In the genomic region with DNA sequence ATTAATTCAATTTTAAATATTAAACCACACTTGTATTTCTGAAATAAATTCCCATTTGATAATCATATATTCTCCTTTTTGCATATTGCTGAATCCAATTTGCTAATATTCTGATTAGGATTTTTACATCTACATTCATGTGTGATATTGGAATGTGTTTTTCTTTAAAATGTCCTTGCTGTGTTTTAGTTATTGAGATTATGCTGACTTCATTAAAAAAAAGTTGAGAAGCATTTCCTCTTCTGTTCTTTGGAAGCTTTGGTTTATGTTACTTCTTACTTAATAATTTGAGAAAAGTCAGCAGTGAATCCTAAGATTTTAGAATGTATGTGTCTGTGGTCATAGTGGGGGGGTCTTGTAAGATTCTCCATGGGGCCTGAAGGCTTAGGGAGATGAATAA, we compare ENCODE assay signal across 14 cellular contexts.
"Had no signal": no experiment of that assay in that cellular context is flagged by ENCODE, and none has a peak within 500 bp of the region (broad histone marks: within the 10 kb centered on the region; RNA-seq: fewer than 3 reads in every experiment).

No MANE protein-coding gene starts in this region.

- ATAC-seq: effector memory CD8-positive, alpha-beta T cell had no signal

- H3K27ac Mint-ChIP-seq: naive thymus-derived CD4-positive, alpha-beta T cell; type B pancreatic cell had no signal

- DNase-seq: effector memory CD8-positive, alpha-beta T cell; mammary epithelial cell; naive thymus-derived CD4-positive, alpha-beta T cell; posterior cingulate gyrus; sigmoid colon; stimulated activated CD4-positive, alpha-beta T cell treated with anti-CD3 and anti-CD28 coated beads, Interleukin-12 subunit alpha, Interleukin-12 subunit beta, amount 100 ng/mL, for 4 hours; stimulated activated naive CD4-positive, alpha-beta T cell treated with Interleukin-2 at 50 U/mL for 16 hours; thyroid gland; uterus had no signal

- H3K27me3 Mint-ChIP-seq: type B pancreatic cell had no signal

- H3K4me3 Mint-ChIP-seq: effector memory CD8-positive, alpha-beta T cell; naive thymus-derived CD4-positive, alpha-beta T cell; type B pancreatic cell had no signal

- H3K36me3 Mint-ChIP-seq: naive thymus-derived CD4-positive, alpha-beta T cell; type B pancreatic cell had no signal

- H3K27ac ChIP-seq: epithelial cell of prostate, esophagus muscularis mucosa, sigmoid colon, skin epidermis, suprapubic skin, thyroid gland, uterus had no signal

- H3K36me3 ChIP-seq: esophagus muscularis mucosa, sigmoid colon, suprapubic skin, thyroid gland, uterus had no signal

- H3K4me1 ChIP-seq: esophagus muscularis mucosa, sigmoid colon, suprapubic skin, thyroid gland, uterus had no signal

- H3K9me3 ChIP-seq: esophagus muscularis mucosa, sigmoid colon, suprapubic skin, thyroid gland, uterus had no signal

- H3K4me3 ChIP-seq: esophagus muscularis mucosa, sigmoid colon, skin epidermis, suprapubic skin, thyroid gland, uterus had no signal

- H3K27me3 ChIP-seq: esophagus muscularis mucosa, sigmoid colon, suprapubic skin, thyroid gland, uterus had no signal
